ENCODE assay signal across 1 cellular context in the genomic region with DNA sequence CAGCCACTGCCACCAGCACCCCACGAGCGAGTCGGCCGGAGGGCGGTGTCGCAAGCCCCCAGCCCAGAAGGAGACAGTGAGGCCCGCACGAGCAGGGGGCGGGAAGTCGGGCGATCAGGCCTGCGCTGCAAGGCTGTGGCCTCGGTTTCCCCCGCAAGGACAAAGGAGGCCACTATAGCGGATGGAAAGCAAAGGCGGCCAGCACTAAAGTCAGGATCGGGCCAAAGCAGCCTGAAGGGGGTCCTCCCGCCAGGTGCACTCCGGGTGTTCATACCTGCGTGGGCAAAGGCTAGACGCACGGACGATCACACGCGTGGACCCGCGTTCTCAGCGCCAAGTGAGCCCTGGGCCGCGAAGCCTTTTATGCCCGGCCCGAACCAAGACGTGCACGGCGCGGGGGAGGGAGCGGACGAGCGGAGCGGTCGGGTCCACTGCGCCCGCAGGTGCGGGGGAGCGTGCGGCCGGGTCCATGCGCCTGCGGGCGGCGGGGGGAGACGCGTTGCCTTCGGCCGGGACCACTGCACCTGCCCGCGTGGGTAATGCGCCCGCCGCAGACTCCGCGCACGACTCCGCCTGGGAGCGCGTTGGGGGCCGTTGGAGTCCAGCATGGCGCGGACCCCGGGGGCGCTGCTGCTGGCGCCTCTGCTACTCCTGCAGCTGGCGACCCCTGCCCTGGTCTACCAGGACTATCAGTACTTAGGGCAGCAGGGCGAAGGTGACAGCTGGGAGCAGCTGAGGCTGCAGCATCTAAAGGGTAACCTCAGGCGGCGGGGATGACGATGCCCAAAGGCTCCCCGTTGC.
TF ChIP-seq lines count a peak whose summit lies in the region.

A gene (minus strand): TSS at position 335 of the 801 bp plus-strand sequence. CDS start 539 bp downstream, outside the sequence.
A gene (plus strand): TSS at position 604 of the 801 bp plus-strand sequence. CDS start 3 bp downstream, at position 607.

TF ChIP-seq in HEK293, 187 proteins besides CTCF, POLR2A, EP300 and RAD21 (continued from another document and continues in another):
- TF ChIP-seq, protein P1, sequence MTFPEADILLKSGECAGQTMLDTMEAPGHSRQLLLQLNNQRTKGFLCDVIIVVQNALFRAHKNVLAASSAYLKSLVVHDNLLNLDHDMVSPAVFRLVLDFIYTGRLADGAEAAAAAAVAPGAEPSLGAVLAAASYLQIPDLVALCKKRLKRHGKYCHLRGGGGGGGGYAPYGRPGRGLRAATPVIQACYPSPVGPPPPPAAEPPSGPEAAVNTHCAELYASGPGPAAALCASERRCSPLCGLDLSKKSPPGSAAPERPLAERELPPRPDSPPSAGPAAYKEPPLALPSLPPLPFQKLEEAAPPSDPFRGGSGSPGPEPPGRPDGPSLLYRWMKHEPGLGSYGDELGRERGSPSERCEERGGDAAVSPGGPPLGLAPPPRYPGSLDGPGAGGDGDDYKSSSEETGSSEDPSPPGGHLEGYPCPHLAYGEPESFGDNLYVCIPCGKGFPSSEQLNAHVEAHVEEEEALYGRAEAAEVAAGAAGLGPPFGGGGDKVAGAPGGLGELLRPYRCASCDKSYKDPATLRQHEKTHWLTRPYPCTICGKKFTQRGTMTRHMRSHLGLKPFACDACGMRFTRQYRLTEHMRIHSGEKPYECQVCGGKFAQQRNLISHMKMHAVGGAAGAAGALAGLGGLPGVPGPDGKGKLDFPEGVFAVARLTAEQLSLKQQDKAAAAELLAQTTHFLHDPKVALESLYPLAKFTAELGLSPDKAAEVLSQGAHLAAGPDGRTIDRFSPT (tag by site-specific recombination; IDR thresholded peaks at IDR 0.05): peak; percentile 59; the same call in 1 of the 2 replicates
- TF ChIP-seq TCF7L2 (IDR thresholded peaks at IDR 0.05; ENCODE audit: borderline replicate concordance, low read depth, low read length) (0 out of 2 replicates have a peak, but pooled peaks have one; percentile 20), ZNF174 (tag by site-specific recombination; IDR thresholded peaks at IDR 0.05) (no peak), ZNF366 (tag by site-specific recombination; conservative IDR thresholded peaks at IDR 0.05) (no peak), ZNF654 (tag by site-specific recombination; IDR thresholded peaks at IDR 0.05; ENCODE audit: low read depth) (no peak), ZNF830 (tag by site-specific recombination; IDR thresholded peaks at IDR 0.05; ENCODE audit: low read depth) (no peak), ZIC2 (tag by site-specific recombination; IDR thresholded peaks at IDR 0.05) (peak; percentile 74), ZBTB1 (tag by site-specific recombination; IDR thresholded peaks at IDR 0.05) (no peak), ZNF701 (tag by site-specific recombination; IDR thresholded peaks at IDR 0.05) (no peak), GLI2 (tag by site-specific recombination; IDR thresholded peaks at IDR 0.05; ENCODE audit: borderline replicate concordance, low read depth) (no peak), SALL2 (tag by site-specific recombination; IDR thresholded peaks at IDR 0.05; ENCODE audit: borderline replicate concordance) (no peak), ZNF510 (tag by site-specific recombination; IDR thresholded peaks at IDR 0.05; ENCODE audit: insufficient replicate concordance) (no peak), ZNF658 (tag by site-specific recombination; IDR thresholded peaks at IDR 0.05) (no peak), ZNF114 (tag by site-specific recombination; IDR thresholded peaks at IDR 0.05) (no peak), KLF16 (tag by site-specific recombination; IDR thresholded peaks at IDR 0.05) (peak; percentile 59), ZSCAN16 (tag by site-specific recombination; IDR thresholded peaks at IDR 0.05) (no peak), ZNF138 (tag by site-specific recombination; IDR thresholded peaks at IDR 0.05; ENCODE audit: borderline replicate concordance) (no peak), ZEB2 (tag by site-specific recombination; IDR thresholded peaks at IDR 0.05) (peak; percentile 70; the same call in 1 of the 2 replicates), ZNF548 (tag by site-specific recombination; IDR thresholded peaks at IDR 0.05) (no peak), ZNF266 (tag by site-specific recombination; IDR thresholded peaks at IDR 0.05; ENCODE audit: low read depth) (no peak), ZSCAN30 (tag by site-specific recombination; IDR thresholded peaks at IDR 0.05) (peak; percentile 95), ZBTB21 (tag by site-specific recombination; IDR thresholded peaks at IDR 0.05) (no peak), ZNF391 (tag by site-specific recombination; IDR thresholded peaks at IDR 0.05; ENCODE audit: borderline replicate concordance, low read depth) (peak; percentile 27), OSR2 (tag by site-specific recombination; IDR thresholded peaks at IDR 0.05) (0 out of 2 replicates have a peak, but pooled peaks have one; percentile 31), PRDM1 (tag by site-specific recombination; IDR thresholded peaks at IDR 0.05) (no peak), ZNF239 (tag by site-specific recombination; IDR thresholded peaks at IDR 0.05) (no peak; the same call in 1 of the 2 replicates), KLF9 (tag by site-specific recombination; IDR thresholded peaks at IDR 0.05; ENCODE audit: low read depth) (peak; percentile 58), ZNF202 (tag by site-specific recombination; IDR thresholded peaks at IDR 0.05; ENCODE audit: borderline replicate concordance) (no peak), ZNF140 (tag by site-specific recombination; IDR thresholded peaks at IDR 0.05) (no peak), ZNF404 (tag by site-specific recombination; IDR thresholded peaks at IDR 0.05) (no peak), BCL11A (tag by site-specific recombination; IDR thresholded peaks at IDR 0.05; ENCODE audit: low read depth) (no peak), ZNF37A (tag by site-specific recombination; IDR thresholded peaks at IDR 0.05) (no peak), KLF8 (tag by site-specific recombination; IDR thresholded peaks at IDR 0.05) (peak; percentile 47; the same call in 1 of the 2 replicates), ZNF768 (tag by site-specific recombination; IDR thresholded peaks at IDR 0.05) (no peak)
- TF ChIP-seq, protein P2, sequence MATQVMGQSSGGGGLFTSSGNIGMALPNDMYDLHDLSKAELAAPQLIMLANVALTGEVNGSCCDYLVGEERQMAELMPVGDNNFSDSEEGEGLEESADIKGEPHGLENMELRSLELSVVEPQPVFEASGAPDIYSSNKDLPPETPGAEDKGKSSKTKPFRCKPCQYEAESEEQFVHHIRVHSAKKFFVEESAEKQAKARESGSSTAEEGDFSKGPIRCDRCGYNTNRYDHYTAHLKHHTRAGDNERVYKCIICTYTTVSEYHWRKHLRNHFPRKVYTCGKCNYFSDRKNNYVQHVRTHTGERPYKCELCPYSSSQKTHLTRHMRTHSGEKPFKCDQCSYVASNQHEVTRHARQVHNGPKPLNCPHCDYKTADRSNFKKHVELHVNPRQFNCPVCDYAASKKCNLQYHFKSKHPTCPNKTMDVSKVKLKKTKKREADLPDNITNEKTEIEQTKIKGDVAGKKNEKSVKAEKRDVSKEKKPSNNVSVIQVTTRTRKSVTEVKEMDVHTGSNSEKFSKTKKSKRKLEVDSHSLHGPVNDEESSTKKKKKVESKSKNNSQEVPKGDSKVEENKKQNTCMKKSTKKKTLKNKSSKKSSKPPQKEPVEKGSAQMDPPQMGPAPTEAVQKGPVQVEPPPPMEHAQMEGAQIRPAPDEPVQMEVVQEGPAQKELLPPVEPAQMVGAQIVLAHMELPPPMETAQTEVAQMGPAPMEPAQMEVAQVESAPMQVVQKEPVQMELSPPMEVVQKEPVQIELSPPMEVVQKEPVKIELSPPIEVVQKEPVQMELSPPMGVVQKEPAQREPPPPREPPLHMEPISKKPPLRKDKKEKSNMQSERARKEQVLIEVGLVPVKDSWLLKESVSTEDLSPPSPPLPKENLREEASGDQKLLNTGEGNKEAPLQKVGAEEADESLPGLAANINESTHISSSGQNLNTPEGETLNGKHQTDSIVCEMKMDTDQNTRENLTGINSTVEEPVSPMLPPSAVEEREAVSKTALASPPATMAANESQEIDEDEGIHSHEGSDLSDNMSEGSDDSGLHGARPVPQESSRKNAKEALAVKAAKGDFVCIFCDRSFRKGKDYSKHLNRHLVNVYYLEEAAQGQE (tag by site-specific recombination; IDR thresholded peaks at IDR 0.05): peak; percentile 31; the same call in 1 of the 2 replicates
- TF ChIP-seq, protein P3, sequence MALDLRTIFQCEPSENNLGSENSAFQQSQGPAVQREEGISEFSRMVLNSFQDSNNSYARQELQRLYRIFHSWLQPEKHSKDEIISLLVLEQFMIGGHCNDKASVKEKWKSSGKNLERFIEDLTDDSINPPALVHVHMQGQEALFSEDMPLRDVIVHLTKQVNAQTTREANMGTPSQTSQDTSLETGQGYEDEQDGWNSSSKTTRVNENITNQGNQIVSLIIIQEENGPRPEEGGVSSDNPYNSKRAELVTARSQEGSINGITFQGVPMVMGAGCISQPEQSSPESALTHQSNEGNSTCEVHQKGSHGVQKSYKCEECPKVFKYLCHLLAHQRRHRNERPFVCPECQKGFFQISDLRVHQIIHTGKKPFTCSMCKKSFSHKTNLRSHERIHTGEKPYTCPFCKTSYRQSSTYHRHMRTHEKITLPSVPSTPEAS (tag by site-specific recombination; IDR thresholded peaks at IDR 0.05): no peak
- TF ChIP-seq, protein P4, sequence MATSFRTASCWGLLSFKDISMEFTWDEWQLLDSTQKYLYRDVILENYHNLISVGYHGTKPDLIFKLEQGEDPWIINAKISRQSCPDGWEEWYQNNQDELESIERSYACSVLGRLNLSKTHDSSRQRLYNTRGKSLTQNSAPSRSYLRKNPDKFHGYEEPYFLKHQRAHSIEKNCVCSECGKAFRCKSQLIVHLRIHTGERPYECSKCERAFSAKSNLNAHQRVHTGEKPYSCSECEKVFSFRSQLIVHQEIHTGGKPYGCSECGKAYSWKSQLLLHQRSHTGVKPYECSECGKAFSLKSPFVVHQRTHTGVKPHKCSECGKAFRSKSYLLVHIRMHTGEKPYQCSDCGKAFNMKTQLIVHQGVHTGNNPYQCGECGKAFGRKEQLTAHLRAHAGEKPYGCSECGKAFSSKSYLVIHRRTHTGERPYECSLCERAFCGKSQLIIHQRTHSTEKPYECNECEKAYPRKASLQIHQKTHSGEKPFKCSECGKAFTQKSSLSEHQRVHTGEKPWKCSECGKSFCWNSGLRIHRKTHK (tag by site-specific recombination; IDR thresholded peaks at IDR 0.05): no peak
- TF ChIP-seq, protein P5, sequence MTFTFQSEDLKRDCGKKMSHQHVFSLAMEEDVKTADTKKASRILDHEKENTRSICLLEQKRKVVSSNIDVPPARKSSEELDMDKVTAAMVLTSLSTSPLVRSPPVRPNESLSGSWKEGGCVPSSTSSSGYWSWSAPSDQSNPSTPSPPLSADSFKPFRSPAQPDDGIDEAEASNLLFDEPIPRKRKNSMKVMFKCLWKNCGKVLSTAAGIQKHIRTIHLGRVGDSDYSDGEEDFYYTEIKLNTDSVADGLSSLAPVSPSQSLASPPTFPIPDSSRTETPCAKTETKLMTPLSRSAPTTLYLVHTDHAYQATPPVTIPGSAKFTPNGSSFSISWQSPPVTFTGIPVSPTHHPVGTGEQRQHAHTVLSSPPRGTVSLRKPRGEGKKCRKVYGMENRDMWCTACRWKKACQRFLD (tag by site-specific recombination; IDR thresholded peaks at IDR 0.05): no peak
- TF ChIP-seq, protein P6, sequence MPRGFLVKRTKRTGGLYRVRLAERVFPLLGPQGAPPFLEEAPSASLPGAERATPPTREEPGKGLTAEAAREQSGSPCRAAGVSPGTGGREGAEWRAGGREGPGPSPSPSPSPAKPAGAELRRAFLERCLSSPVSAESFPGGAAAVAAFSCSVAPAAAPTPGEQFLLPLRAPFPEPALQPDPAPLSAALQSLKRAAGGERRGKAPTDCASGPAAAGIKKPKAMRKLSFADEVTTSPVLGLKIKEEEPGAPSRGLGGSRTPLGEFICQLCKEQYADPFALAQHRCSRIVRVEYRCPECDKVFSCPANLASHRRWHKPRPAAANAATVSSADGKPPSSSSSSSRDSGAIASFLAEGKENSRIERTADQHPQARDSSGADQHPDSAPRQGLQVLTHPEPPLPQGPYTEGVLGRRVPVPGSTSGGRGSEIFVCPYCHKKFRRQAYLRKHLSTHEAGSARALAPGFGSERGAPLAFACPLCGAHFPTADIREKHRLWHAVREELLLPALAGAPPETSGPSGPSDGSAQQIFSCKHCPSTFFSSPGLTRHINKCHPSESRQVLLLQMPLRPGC (tag by site-specific recombination; IDR thresholded peaks at IDR 0.05): peak; percentile 47; the same call in 1 of the 2 replicates
- TF ChIP-seq, protein P7, sequence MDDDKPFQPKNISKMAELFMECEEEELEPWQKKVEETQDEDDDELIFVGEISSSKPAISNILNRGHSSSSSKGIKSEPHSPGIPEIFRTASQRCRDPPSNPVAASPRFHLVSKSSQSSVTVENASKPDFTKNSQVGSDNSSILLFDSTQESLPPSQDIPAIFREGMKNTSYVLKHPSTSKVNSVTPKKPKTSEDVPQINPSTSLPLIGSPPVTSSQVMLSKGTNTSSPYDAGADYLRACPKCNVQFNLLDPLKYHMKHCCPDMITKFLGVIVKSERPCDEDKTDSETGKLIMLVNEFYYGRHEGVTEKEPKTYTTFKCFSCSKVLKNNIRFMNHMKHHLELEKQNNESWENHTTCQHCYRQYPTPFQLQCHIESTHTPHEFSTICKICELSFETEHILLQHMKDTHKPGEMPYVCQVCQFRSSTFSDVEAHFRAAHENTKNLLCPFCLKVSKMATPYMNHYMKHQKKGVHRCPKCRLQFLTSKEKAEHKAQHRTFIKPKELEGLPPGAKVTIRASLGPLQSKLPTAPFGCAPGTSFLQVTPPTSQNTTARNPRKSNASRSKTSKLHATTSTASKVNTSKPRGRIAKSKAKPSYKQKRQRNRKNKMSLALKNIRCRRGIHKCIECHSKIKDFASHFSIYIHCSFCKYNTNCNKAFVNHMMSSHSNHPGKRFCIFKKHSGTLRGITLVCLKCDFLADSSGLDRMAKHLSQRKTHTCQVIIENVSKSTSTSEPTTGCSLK (tag by site-specific recombination; IDR thresholded peaks at IDR 0.05): no peak
- TF ChIP-seq, protein P8, sequence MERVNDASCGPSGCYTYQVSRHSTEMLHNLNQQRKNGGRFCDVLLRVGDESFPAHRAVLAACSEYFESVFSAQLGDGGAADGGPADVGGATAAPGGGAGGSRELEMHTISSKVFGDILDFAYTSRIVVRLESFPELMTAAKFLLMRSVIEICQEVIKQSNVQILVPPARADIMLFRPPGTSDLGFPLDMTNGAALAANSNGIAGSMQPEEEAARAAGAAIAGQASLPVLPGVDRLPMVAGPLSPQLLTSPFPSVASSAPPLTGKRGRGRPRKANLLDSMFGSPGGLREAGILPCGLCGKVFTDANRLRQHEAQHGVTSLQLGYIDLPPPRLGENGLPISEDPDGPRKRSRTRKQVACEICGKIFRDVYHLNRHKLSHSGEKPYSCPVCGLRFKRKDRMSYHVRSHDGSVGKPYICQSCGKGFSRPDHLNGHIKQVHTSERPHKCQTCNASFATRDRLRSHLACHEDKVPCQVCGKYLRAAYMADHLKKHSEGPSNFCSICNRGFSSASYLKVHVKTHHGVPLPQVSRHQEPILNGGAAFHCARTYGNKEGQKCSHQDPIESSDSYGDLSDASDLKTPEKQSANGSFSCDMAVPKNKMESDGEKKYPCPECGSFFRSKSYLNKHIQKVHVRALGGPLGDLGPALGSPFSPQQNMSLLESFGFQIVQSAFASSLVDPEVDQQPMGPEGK (tag by site-specific recombination; IDR thresholded peaks at IDR 0.05): peak; percentile 46; the same call in 1 of the 2 replicates
